ENCODE assay signal across 1 cellular context in the genomic region with DNA sequence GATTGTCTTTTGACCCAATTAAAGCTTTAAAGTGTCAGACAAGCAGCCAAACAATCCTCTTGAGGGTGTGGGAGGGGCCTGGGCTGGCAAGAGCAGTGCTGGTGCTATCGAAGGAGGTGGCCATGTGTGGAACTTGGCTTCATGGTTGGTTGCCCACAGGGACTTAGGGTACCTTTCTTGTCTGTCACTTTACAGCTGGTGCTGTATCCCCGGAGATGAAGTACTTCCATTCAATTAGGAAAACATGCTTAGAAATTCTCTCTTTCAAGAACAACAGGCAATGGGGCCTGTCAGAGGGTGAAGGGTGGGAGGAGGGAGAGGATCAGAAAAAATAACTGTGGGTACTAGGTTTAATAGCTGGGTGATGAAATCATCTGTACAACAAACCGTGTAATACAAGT.
TF ChIP-seq lines count a peak whose summit lies in the region.

No MANE protein-coding gene starts in this region.

TF ChIP-seq in SK-N-SH, 30 proteins besides CTCF, POLR2A, EP300 and RAD21 (continued from another document):
- TF ChIP-seq, protein P1, sequence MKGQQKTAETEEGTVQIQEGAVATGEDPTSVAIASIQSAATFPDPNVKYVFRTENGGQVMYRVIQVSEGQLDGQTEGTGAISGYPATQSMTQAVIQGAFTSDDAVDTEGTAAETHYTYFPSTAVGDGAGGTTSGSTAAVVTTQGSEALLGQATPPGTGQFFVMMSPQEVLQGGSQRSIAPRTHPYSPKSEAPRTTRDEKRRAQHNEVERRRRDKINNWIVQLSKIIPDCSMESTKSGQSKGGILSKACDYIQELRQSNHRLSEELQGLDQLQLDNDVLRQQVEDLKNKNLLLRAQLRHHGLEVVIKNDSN (IDR thresholded peaks at IDR 0.05; ENCODE audit: borderline replicate concordance, low read depth): no peak
- TF ChIP-seq SIN3A (IDR thresholded peaks at IDR 0.05; ENCODE audit: borderline replicate concordance, low read depth, low read length) (no peak), EZH2phosphoT487 (IDR thresholded peaks at IDR 0.05; ENCODE audit: borderline replicate concordance, low read depth) (no peak), TEAD4 (IDR thresholded peaks at IDR 0.05; ENCODE audit: borderline replicate concordance, insufficient read depth) (no peak), GATA2 (CRISPR knock-in tag; IDR thresholded peaks at IDR 0.05) (no peak), JUND (IDR thresholded peaks at IDR 0.05) (no peak), MXI1 (IDR thresholded peaks at IDR 0.05; ENCODE audit: low read depth, low read length) (no peak)
- TF ChIP-seq, protein P2, sequence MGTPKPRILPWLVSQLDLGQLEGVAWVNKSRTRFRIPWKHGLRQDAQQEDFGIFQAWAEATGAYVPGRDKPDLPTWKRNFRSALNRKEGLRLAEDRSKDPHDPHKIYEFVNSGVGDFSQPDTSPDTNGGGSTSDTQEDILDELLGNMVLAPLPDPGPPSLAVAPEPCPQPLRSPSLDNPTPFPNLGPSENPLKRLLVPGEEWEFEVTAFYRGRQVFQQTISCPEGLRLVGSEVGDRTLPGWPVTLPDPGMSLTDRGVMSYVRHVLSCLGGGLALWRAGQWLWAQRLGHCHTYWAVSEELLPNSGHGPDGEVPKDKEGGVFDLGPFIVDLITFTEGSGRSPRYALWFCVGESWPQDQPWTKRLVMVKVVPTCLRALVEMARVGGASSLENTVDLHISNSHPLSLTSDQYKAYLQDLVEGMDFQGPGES (IDR thresholded peaks at IDR 0.05; ENCODE audit: low read depth, low read length): no peak
- TF ChIP-seq, protein P3, sequence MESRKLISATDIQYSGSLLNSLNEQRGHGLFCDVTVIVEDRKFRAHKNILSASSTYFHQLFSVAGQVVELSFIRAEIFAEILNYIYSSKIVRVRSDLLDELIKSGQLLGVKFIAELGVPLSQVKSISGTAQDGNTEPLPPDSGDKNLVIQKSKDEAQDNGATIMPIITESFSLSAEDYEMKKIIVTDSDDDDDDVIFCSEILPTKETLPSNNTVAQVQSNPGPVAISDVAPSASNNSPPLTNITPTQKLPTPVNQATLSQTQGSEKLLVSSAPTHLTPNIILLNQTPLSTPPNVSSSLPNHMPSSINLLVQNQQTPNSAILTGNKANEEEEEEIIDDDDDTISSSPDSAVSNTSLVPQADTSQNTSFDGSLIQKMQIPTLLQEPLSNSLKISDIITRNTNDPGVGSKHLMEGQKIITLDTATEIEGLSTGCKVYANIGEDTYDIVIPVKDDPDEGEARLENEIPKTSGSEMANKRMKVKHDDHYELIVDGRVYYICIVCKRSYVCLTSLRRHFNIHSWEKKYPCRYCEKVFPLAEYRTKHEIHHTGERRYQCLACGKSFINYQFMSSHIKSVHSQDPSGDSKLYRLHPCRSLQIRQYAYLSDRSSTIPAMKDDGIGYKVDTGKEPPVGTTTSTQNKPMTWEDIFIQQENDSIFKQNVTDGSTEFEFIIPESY (IDR thresholded peaks at IDR 0.05; ENCODE audit: borderline replicate concordance, low read depth): no peak
- TF ChIP-seq, protein P4, sequence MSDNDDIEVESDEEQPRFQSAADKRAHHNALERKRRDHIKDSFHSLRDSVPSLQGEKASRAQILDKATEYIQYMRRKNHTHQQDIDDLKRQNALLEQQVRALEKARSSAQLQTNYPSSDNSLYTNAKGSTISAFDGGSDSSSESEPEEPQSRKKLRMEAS (IDR thresholded peaks at IDR 0.05; ENCODE audit: low read depth): no peak
